ENCODE assay signal across 8 cellular contexts in genomic region chr5:172716796-172717313, GRCh38. TPM values are rescaled to one million over a fixed set of nuclear protein-coding genes. Genes with fewer than 3 reads are reported as not detected.
A peak's percentile ranks its signal among the peaks of the same experiment; 100 is the strongest.
DNase-seq lines count a peak whose midpoint lies in the region; ATAC-seq, FAIRE-seq and TF ChIP-seq lines count a peak whose summit lies in the region.

No MANE protein-coding gene starts in this region.

- peaks cover 15% of the 10 kb centered on the region for H3K27me3 Mint-ChIP-seq in neural crest cell (ENCODE audit: low read depth)

- DNase-seq in G401 (ENCODE audit: low spot score) (peak; percentile 87), HuH-7 (ENCODE audit: low spot score) (peak; percentile 73), RCC 7860 (ENCODE audit: low spot score) (peak; percentile 64), fibroblast of the aortic adventitia (ENCODE audit: low read depth) (peak; percentile 88), neural crest cell (ENCODE audit: low read depth, low spot score) (peak; percentile 93)
- DNase-seq in activated T-helper 1 cell treated with anti-CD3 and anti-CD28 coated beads, Interleukin-2, amount 50 U/mL, for 16 hours (ENCODE audit: low read depth in 1 of 2, low spot score in 1 of 2): peak; percentile 66 to 75
- peak; percentile 88 for DNase-seq in stimulated activated naive CD8-positive, alpha-beta T cell treated with anti-CD3 and anti-CD28 coated beads, Interleukin-15, Interleukin-2, amounts not matched to agents 100 U/mL and 50 U/mL, for 24 hours

- no peaks in the 10 kb centered on the region for H3K9me3 Mint-ChIP-seq in neural crest cell

- H3K36me3 Mint-ChIP-seq in neural crest cell (ENCODE audit: low read depth): no peaks in the 10 kb centered on the region

- FAIRE-seq in RCC 7860 (lab: Jason Lieb, UNC): peak; percentile 46

- in situ Hi-C loops in G401 (cut with HindIII; ENCODE audit: low sequenced_read_pairs): no loop called here

- H3K4me1 Mint-ChIP-seq in neural crest cell: peaks cover 16% of the 10 kb centered on the region

- TF ChIP-seq CTCF in fibroblast of the aortic adventitia (IDR thresholded peaks at IDR 0.05; ENCODE audit: insufficient read depth, low read length) (peak; percentile 84), neural crest cell (conservative IDR thresholded peaks at IDR 0.05) (peak; percentile 92)

- H3K27ac Mint-ChIP-seq in neural crest cell (ENCODE audit: unreplicated experiment): peak overlapping the region; percentile 84

- peak; percentile 70 for ATAC-seq in stimulated activated naive CD8-positive, alpha-beta T cell treated with anti-CD3 and anti-CD28 coated beads, Interleukin-15, Interleukin-2, amounts not matched to agents 100 U/mL and 50 U/mL, for 24 hours
- no peak for ATAC-seq in HG02981 (IDR thresholded peaks at IDR 0.05; ENCODE audit: unreplicated experiment)

- no peak overlapping the region for H3K4me3 Mint-ChIP-seq in neural crest cell

- no peak overlapping the region for H3K4me3 ChIP-seq in fibroblast of the aortic adventitia (ENCODE audit: low read depth, low read length)

RNA-seq across cellular contexts. Expression of gene DUSP1, which starts 54.1 kb away (rescaled TPM):
- 36.6 and 39.1 TPM in 2 replicates for total RNA-seq in G401 (2014; rRNA removed; shearing (Covaris generic))
- 22.2 and 44.1 TPM in 2 replicates for total RNA-seq in fibroblast of the aortic adventitia (ENCODE audit: low replicate concordance)
- 20.6 and 20.9 TPM in 2 replicates for total RNA-seq in neural crest cell
